Comparison of ENCODE assay signal across 1 cellular context in the genomic region with DNA sequence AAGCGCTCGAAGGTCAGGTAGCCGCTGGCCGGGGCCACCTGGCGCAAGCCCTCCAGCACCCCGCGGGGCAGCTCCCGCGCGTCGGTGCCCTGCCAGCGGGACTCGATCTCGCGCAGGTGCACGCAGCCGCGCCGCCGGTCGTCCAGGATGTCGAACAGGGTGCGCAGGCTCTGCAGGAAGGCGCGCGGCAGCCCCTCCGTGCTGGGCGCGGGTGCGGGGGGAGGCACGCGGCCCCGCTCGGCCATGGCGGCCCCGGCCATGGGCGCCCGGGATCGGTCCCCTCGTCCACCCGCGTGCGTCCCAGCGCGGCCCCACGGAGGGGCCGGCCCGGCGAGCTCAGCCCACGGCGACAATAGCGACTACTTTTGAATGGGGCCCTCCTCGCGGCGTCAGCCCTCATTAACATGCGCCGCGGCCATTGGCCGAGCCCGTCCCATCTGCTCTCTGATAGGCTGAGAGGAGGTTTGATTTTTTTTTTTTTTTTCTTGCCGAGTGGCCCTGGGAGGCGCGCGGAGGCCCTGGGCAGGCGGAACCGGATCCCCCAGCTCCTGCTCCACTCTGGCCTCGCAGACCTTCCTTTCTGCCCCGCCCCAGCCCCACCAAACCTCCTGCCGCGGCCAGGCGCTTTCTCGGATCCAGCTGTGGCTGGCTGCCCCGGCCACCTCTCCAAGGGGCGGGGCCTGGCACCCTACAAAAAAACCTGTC.
TF ChIP-seq lines count a peak whose summit lies in the region.

A gene with protein sequence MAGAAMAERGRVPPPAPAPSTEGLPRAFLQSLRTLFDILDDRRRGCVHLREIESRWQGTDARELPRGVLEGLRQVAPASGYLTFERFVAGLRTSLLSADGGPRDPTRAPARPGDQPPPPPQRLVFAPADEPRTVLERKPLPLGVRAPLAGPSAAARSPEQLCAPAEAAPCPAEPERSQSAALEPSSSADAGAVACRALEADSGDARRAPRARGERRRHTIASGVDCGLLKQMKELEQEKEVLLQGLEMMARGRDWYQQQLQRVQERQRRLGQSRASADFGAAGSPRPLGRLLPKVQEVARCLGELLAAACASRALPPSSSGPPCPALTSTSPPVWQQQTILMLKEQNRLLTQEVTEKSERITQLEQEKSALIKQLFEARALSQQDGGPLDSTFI (minus strand): TSS at position 357 of the 705 bp plus-strand sequence. CDS start 97 bp downstream, at position 260.

TF ChIP-seq in K562, 482 proteins besides CTCF, POLR2A, EP300 and RAD21 (continued from another document and continues in another):
- TF ChIP-seq NFYB (IDR thresholded peaks at IDR 0.05; ENCODE audit: extremely low read depth, insufficient read length) (peak; percentile 51), POLR3G (IDR thresholded peaks at IDR 0.05; ENCODE audit: extremely low read depth, insufficient read length, insufficient replicate concordance) (no peak), FOSL1 (tag; conservative IDR thresholded peaks at IDR 0.05) (peak; percentile 34), CREBBP (IDR thresholded peaks at IDR 0.05; ENCODE audit: low read depth, low read length) (no peak), ZNF589 (CRISPR knock-in tag; IDR thresholded peaks at IDR 0.05; ENCODE audit: low read depth) (no peak), ASH1L (IDR thresholded peaks at IDR 0.05; ENCODE audit: borderline replicate concordance, low read depth, partially characterized antibody) (peak; percentile 72), GTF2A2 (tag; IDR thresholded peaks at IDR 0.05) (no peak), TRIM24 (IDR thresholded peaks at IDR 0.05) (no peak), ZNF124 (CRISPR knock-in tag; IDR thresholded peaks at IDR 0.05) (no peak), HEY1 (CRISPR knock-in tag; IDR thresholded peaks at IDR 0.05; ENCODE audit: borderline replicate concordance) (no peak), C11orf30 (IDR thresholded peaks at IDR 0.05; ENCODE audit: low read depth) (no peak), ZNF282 (CRISPR knock-in tag; IDR thresholded peaks at IDR 0.05) (0 out of 2 replicates have a peak, but pooled peaks have one; percentile 61), FOS (IDR thresholded peaks at IDR 0.05; ENCODE audit: extremely low read depth, insufficient read length) (peak; percentile 77), RBFOX2 (IDR thresholded peaks at IDR 0.05; ENCODE audit: low read depth, low read length) (peak; percentile 90), RAD51 (IDR thresholded peaks at IDR 0.05; ENCODE audit: borderline replicate concordance, low read depth) (no peak), ZKSCAN3 (CRISPR knock-in tag; IDR thresholded peaks at IDR 0.05) (no peak), TAF1 (IDR thresholded peaks at IDR 0.05; ENCODE audit: control insufficient read depth, extremely low read depth, insufficient read depth, low read length, severe bottlenecking) (peak; percentile 73), DIDO1 (tag; IDR thresholded peaks at IDR 0.05; ENCODE audit: low read depth) (no peak), CBX1 (IDR thresholded peaks at IDR 0.05; ENCODE audit: low read depth) (no peak; the same call in 1 of the 2 replicates), ESRRB (CRISPR knock-in tag; IDR thresholded peaks at IDR 0.05; ENCODE audit: borderline replicate concordance) (no peak), MEF2A (IDR thresholded peaks at IDR 0.05; ENCODE audit: control insufficient read depth, low read depth, low read length) (no peak), L3MBTL2 (IDR thresholded peaks at IDR 0.05) (peak; percentile 88; the same call in 1 of the 2 replicates), NCOA6 (IDR thresholded peaks at IDR 0.05) (no peak), POLR2G (IDR thresholded peaks at IDR 0.05; ENCODE audit: low read depth, low read length) (peak; percentile 94), NCOA2 (IDR thresholded peaks at IDR 0.05; ENCODE audit: partially characterized antibody in 2 of 2) (no peak), U2AF2 (optimal IDR thresholded peaks at IDR 0.05; ENCODE audit: low read depth, low read length) (no peak), ZNF699 (CRISPR knock-in tag; IDR thresholded peaks at IDR 0.05; ENCODE audit: insufficient replicate concordance) (no peak), COPS2 (conservative IDR thresholded peaks at IDR 0.05) (no peak), ZKSCAN1 (IDR thresholded peaks at IDR 0.05; ENCODE audit: low read depth, low read length) (no peak), RCOR1 (IDR thresholded peaks at IDR 0.05; ENCODE audit: borderline replicate concordance in 1 of 2, low read depth in 2 of 2, low read length in 2 of 2) (peak in 1 of 2 experiments; percentile 53; a peak in 3 of 4 replicates), SRSF1 (IDR thresholded peaks at IDR 0.05; ENCODE audit: low read depth, low read length) (no peak), ZFP1 (CRISPR knock-in tag; IDR thresholded peaks at IDR 0.05) (no peak), SRF (CRISPR knock-in tag; IDR thresholded peaks at IDR 0.05) (peak in 1 of 2 experiments; percentile 25; a peak in 1 of 4 replicates), EP400 (IDR thresholded peaks at IDR 0.05) (peak; percentile 85), ZNF445 (CRISPR knock-in tag; IDR thresholded peaks at IDR 0.05; ENCODE audit: low read depth) (no peak), ZNF695 (CRISPR knock-in tag; IDR thresholded peaks at IDR 0.05) (no peak), ETV5 (CRISPR knock-in tag; IDR thresholded peaks at IDR 0.05; ENCODE audit: low read depth) (peak; percentile 42; the same call in 1 of the 2 replicates), MYBL2 (IDR thresholded peaks at IDR 0.05; ENCODE audit: low read depth) (peak; percentile 79), MYBL2 (CRISPR knock-in tag; IDR thresholded peaks at IDR 0.05; ENCODE audit: borderline replicate concordance) (no peak), NR2C1 (IDR thresholded peaks at IDR 0.05) (no peak), NR2C1 (tag; IDR thresholded peaks at IDR 0.05) (0 out of 2 replicates have a peak, but pooled peaks have one; percentile 23), ZBTB17 (CRISPR knock-in tag; IDR thresholded peaks at IDR 0.05) (no peak), XRCC4 (IDR thresholded peaks at IDR 0.05; ENCODE audit: extremely low read depth, insufficient read depth, insufficient read length) (no peak), ZNF140 (CRISPR knock-in tag; IDR thresholded peaks at IDR 0.05) (no peak), TEAD4 (IDR thresholded peaks at IDR 0.05; ENCODE audit: low read length) (no peak), TEAD4 (CRISPR knock-in tag; IDR thresholded peaks at IDR 0.05; ENCODE audit: borderline replicate concordance) (no peak), HDAC2 (IDR thresholded peaks at IDR 0.05) (peak; percentile 54; the same call in 1 of the 2 replicates), ELF2 (CRISPR knock-in tag; IDR thresholded peaks at IDR 0.05) (no peak), GTF2F1 (IDR thresholded peaks at IDR 0.05; ENCODE audit: low read depth, low read length) (0 out of 2 replicates have a peak, but pooled peaks have one; percentile 19), ATF1 (CRISPR knock-in tag; IDR thresholded peaks at IDR 0.05) (no peak), ATF1 (tag; IDR thresholded peaks at IDR 0.05) (peak; percentile 70), DACH1 (IDR thresholded peaks at IDR 0.05; ENCODE audit: partially characterized antibody) (no peak)
- TF ChIP-seq, protein P1, sequence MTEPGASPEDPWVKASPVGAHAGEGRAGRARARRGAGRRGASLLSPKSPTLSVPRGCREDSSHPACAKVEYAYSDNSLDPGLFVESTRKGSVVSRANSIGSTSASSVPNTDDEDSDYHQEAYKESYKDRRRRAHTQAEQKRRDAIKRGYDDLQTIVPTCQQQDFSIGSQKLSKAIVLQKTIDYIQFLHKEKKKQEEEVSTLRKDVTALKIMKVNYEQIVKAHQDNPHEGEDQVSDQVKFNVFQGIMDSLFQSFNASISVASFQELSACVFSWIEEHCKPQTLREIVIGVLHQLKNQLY (CRISPR knock-in tag; conservative IDR thresholded peaks at IDR 0.05), result no peak
- TF ChIP-seq, protein P2, sequence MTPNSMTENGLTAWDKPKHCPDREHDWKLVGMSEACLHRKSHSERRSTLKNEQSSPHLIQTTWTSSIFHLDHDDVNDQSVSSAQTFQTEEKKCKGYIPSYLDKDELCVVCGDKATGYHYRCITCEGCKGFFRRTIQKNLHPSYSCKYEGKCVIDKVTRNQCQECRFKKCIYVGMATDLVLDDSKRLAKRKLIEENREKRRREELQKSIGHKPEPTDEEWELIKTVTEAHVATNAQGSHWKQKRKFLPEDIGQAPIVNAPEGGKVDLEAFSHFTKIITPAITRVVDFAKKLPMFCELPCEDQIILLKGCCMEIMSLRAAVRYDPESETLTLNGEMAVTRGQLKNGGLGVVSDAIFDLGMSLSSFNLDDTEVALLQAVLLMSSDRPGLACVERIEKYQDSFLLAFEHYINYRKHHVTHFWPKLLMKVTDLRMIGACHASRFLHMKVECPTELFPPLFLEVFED (CRISPR knock-in tag; conservative IDR thresholded peaks at IDR 0.05), result no peak
- TF ChIP-seq, protein P3, sequence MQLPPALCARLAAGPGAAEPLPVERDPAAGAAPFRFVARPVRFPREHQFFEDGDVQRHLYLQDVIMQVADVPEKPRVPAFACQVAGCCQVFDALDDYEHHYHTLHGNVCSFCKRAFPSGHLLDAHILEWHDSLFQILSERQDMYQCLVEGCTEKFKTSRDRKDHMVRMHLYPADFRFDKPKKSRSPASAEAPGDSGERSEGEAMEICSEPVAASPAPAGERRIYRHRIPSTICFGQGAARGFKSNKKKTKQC (CRISPR knock-in tag; IDR thresholded peaks at IDR 0.05), result no peak
- TF ChIP-seq, protein P4, sequence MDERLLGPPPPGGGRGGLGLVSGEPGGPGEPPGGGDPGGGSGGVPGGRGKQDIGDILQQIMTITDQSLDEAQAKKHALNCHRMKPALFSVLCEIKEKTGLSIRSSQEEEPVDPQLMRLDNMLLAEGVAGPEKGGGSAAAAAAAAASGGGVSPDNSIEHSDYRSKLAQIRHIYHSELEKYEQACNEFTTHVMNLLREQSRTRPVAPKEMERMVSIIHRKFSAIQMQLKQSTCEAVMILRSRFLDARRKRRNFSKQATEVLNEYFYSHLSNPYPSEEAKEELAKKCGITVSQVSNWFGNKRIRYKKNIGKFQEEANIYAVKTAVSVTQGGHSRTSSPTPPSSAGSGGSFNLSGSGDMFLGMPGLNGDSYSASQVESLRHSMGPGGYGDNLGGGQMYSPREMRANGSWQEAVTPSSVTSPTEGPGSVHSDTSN (CRISPR knock-in tag; IDR thresholded peaks at IDR 0.05; ENCODE audit: low read depth), result no peak
- TF ChIP-seq, protein P4 (tag; conservative IDR thresholded peaks at IDR 0.05; ENCODE audit: low read depth), result no peak
- TF ChIP-seq, protein P5, sequence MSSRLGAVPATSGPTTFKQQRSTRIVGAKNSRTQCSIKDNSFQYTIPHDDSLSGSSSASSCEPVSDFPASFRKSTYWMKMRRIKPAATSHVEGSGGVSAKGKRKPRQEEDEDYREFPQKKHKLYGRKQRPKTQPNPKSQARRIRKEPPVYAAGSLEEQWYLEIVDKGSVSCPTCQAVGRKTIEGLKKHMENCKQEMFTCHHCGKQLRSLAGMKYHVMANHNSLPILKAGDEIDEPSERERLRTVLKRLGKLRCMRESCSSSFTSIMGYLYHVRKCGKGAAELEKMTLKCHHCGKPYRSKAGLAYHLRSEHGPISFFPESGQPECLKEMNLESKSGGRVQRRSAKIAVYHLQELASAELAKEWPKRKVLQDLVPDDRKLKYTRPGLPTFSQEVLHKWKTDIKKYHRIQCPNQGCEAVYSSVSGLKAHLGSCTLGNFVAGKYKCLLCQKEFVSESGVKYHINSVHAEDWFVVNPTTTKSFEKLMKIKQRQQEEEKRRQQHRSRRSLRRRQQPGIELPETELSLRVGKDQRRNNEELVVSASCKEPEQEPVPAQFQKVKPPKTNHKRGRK (tag; IDR thresholded peaks at IDR 0.05), result no peak
- TF ChIP-seq, protein P6, sequence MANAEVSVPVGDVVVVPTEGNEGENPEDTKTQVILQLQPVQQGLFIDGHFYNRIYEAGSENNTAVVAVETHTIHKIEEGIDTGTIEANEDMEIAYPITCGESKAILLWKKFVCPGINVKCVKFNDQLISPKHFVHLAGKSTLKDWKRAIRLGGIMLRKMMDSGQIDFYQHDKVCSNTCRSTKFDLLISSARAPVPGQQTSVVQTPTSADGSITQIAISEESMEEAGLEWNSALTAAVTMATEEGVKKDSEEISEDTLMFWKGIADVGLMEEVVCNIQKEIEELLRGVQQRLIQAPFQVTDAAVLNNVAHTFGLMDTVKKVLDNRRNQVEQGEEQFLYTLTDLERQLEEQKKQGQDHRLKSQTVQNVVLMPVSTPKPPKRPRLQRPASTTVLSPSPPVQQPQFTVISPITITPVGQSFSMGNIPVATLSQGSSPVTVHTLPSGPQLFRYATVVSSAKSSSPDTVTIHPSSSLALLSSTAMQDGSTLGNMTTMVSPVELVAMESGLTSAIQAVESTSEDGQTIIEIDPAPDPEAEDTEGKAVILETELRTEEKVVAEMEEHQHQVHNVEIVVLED (CRISPR knock-in tag; IDR thresholded peaks at IDR 0.05), result 0 out of 2 replicates have a peak, but pooled peaks have one; percentile 26
- TF ChIP-seq, protein P7, sequence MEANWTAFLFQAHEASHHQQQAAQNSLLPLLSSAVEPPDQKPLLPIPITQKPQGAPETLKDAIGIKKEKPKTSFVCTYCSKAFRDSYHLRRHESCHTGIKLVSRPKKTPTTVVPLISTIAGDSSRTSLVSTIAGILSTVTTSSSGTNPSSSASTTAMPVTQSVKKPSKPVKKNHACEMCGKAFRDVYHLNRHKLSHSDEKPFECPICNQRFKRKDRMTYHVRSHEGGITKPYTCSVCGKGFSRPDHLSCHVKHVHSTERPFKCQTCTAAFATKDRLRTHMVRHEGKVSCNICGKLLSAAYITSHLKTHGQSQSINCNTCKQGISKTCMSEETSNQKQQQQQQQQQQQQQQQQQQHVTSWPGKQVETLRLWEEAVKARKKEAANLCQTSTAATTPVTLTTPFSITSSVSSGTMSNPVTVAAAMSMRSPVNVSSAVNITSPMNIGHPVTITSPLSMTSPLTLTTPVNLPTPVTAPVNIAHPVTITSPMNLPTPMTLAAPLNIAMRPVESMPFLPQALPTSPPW (CRISPR knock-in tag; IDR thresholded peaks at IDR 0.05), result peak; percentile 84
